Comparison of ENCODE assay signal across 2 cellular contexts in genomic region chr6:138089325-138089724, GRCh38.
TF ChIP-seq lines count a peak whose summit lies in the region.

No MANE protein-coding gene starts in this region.

TF ChIP-seq in GM12878, 131 proteins besides CTCF, POLR2A, EP300 and RAD21:
- TF ChIP-seq YBX1 (IDR thresholded peaks at IDR 0.05) (no peak), MTA2 (IDR thresholded peaks at IDR 0.05; ENCODE audit: low read depth) (peak; percentile 38; the same call in 1 of the 2 replicates), SREBF1 (IDR thresholded peaks at IDR 0.05; ENCODE audit: low read length) (no peak), SMAD1 (IDR thresholded peaks at IDR 0.05; ENCODE audit: low read depth, partially characterized antibody) (no peak)

TF ChIP-seq in HepG2, 621 proteins besides CTCF, POLR2A, EP300 and RAD21:
- TF ChIP-seq, protein P1, sequence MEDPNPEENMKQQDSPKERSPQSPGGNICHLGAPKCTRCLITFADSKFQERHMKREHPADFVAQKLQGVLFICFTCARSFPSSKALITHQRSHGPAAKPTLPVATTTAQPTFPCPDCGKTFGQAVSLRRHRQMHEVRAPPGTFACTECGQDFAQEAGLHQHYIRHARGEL (CRISPR knock-in tag; IDR thresholded peaks at IDR 0.05) = no peak
- TF ChIP-seq NR2C2 (CRISPR knock-in tag; IDR thresholded peaks at IDR 0.05; ENCODE audit: borderline replicate concordance) (no peak), ZNF441 (CRISPR knock-in tag; IDR thresholded peaks at IDR 0.05; ENCODE audit: borderline replicate concordance) (no peak), ZNF17 (CRISPR knock-in tag; IDR thresholded peaks at IDR 0.05) (no peak), ZNF660 (CRISPR knock-in tag; IDR thresholded peaks at IDR 0.05; ENCODE audit: borderline replicate concordance, low read depth) (no peak), NKX3-1 (CRISPR knock-in tag; IDR thresholded peaks at IDR 0.05) (no peak), ZNF639 (CRISPR knock-in tag; conservative IDR thresholded peaks at IDR 0.05) (no peak), ZNF253 (CRISPR knock-in tag; IDR thresholded peaks at IDR 0.05; ENCODE audit: borderline replicate concordance) (no peak), ZBTB3 (CRISPR knock-in tag; IDR thresholded peaks at IDR 0.05; ENCODE audit: borderline replicate concordance, low read depth) (no peak)
- TF ChIP-seq, protein P2, sequence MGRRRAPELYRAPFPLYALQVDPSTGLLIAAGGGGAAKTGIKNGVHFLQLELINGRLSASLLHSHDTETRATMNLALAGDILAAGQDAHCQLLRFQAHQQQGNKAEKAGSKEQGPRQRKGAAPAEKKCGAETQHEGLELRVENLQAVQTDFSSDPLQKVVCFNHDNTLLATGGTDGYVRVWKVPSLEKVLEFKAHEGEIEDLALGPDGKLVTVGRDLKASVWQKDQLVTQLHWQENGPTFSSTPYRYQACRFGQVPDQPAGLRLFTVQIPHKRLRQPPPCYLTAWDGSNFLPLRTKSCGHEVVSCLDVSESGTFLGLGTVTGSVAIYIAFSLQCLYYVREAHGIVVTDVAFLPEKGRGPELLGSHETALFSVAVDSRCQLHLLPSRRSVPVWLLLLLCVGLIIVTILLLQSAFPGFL (CRISPR knock-in tag; IDR thresholded peaks at IDR 0.05) = no peak
